12 cellular contexts compared by ENCODE assay signal in the genomic region with DNA sequence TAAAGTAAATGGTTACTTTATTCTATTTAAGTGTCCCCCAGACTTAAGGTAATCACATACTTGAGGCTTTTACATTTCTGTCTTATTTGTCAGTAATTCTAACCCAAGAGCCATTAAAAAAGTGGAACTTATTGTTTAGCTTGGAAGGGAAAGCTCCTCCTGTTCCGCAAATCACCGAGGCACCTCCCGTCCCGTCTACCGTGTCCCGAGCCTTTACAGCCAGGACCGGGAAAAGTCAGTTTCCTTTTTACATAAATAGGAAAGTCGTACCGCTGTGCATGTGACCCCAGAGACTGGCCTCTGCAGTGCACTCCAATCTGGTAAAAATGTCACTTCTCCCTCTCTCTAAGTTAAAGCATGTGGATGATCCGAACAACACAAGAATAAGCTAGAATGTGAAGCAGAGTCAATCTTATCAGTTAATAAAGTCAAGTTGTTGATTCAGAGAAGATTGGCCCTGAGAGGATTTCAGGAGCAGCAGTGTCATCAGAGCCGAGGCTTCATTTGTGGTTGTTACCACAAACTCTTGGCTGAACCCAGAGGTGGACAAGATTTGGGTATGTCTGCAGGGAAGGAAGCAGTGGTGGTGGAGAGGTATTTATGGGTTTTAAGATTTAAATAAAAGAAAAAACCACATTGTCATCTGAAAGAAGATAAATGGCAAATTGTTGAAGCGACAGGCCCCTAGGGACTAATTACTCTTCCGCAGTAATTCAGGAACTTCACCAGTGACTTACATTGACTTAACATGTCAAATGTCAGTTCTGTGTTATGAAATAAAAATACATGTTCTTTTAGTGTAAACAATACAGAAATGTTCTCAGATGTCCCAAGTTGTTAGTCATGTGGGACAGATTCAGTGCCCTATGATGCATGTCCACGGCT.
DNase-seq lines count a peak whose midpoint lies in the region; ATAC-seq and TF ChIP-seq lines count a peak whose summit lies in the region.
"Had no signal": no experiment of that assay in that cellular context is flagged by ENCODE, and none has a peak within 500 bp of the region (broad histone marks: within the 10 kb centered on the region; RNA-seq: fewer than 3 reads in every experiment).

No MANE protein-coding gene starts in this region.

- no peaks in the 10 kb centered on the region for H3K36me3 Mint-ChIP-seq in nephron progenitor cell (ENCODE audit: low read depth)

- H3K9me3 Mint-ChIP-seq in nephron progenitor cell: no peaks in the 10 kb centered on the region
- H3K9me3 Mint-ChIP-seq: neural crest cell had no signal

- ATAC-seq in HG03064 (IDR thresholded peaks at IDR 0.05; ENCODE audit: low read depth, unreplicated experiment) (peak; percentile 61), SK-N-SH treated with all-trans-retinoic acid at 6 μM for 48 hours (no peak), GM19455 (IDR thresholded peaks at IDR 0.05; ENCODE audit: unreplicated experiment) (no peak)

- H3K4me3 Mint-ChIP-seq in nephron progenitor cell: peak overlapping the region; percentile 45
- H3K4me3 Mint-ChIP-seq: neural crest cell had no signal

- DNase-seq in Daoy (ENCODE audit: low read depth) (peak; percentile 67), dermis blood vessel endothelial cell (peak; percentile 77), nephron progenitor cell (no peak), SW480 (ENCODE audit: low spot score) (no peak)
- no peak for DNase-seq in stimulated activated CD4-positive, alpha-beta T cell treated with anti-CD3 and anti-CD28 coated beads, Interleukin-12 subunit alpha, Interleukin-12 subunit beta, amount 100 ng/mL, for 4 hours
- DNase-seq: activated T-cell treated with anti-CD3 and anti-CD28 coated beads, Interleukin-2, amount 50 U/mL, for 1 hour; GOT3; SHP77 treated with DMSO at 0.1 percent for 48 hours had no signal

- H3K27ac Mint-ChIP-seq in nephron progenitor cell: peak overlapping the region; percentile 55

- peaks cover 61% of the 10 kb centered on the region for H3K4me1 Mint-ChIP-seq in nephron progenitor cell

- TF ChIP-seq CTCF in nephron progenitor cell (IDR thresholded peaks at IDR 0.05): no peak

- H3K27me3 Mint-ChIP-seq in nephron progenitor cell (ENCODE audit: low read depth, poor library complexity): peaks cover 23% of the 10 kb centered on the region

TF ChIP-seq in SK-N-SH treated with all-trans-retinoic acid at 6 μM for 48 hours, 23 proteins besides CTCF, POLR2A, EP300 and RAD21:
- TF ChIP-seq GLIS3 (CRISPR knock-in tag; IDR thresholded peaks at IDR 0.05) (no peak), ESRRG (CRISPR knock-in tag; IDR thresholded peaks at IDR 0.05) (no peak), BACH2 (CRISPR knock-in tag; IDR thresholded peaks at IDR 0.05; ENCODE audit: borderline replicate concordance) (no peak), ISL1 (CRISPR knock-in tag; IDR thresholded peaks at IDR 0.05) (no peak), PATZ1 (CRISPR knock-in tag; IDR thresholded peaks at IDR 0.05; ENCODE audit: borderline replicate concordance) (no peak), CSDC2 (CRISPR knock-in tag; IDR thresholded peaks at IDR 0.05) (no peak), ZNF70 (CRISPR knock-in tag; IDR thresholded peaks at IDR 0.05) (no peak), CREB5 (CRISPR knock-in tag; IDR thresholded peaks at IDR 0.05; ENCODE audit: low read depth) (no peak), CSRNP3 (CRISPR knock-in tag; IDR thresholded peaks at IDR 0.05) (no peak), ZFP30 (CRISPR knock-in tag; IDR thresholded peaks at IDR 0.05) (no peak), ZNF565 (CRISPR knock-in tag; conservative IDR thresholded peaks at IDR 0.05; ENCODE audit: low read depth) (no peak), TOX (CRISPR knock-in tag; IDR thresholded peaks at IDR 0.05; ENCODE audit: borderline replicate concordance) (no peak), TSHZ2 (CRISPR knock-in tag; IDR thresholded peaks at IDR 0.05) (no peak), ZC3H10 (CRISPR knock-in tag; IDR thresholded peaks at IDR 0.05) (no peak), PPARA (CRISPR knock-in tag; IDR thresholded peaks at IDR 0.05; ENCODE audit: borderline replicate concordance) (no peak)
- TF ChIP-seq, protein P1, sequence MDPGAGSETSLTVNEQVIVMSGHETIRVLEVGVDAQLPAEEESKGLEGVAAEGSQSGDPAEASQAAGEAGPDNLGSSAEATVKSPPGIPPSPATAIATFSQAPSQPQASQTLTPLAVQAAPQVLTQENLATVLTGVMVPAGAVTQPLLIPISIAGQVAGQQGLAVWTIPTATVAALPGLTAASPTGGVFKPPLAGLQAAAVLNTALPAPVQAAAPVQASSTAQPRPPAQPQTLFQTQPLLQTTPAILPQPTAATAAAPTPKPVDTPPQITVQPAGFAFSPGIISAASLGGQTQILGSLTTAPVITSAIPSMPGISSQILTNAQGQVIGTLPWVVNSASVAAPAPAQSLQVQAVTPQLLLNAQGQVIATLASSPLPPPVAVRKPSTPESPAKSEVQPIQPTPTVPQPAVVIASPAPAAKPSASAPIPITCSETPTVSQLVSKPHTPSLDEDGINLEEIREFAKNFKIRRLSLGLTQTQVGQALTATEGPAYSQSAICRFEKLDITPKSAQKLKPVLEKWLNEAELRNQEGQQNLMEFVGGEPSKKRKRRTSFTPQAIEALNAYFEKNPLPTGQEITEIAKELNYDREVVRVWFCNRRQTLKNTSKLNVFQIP (CRISPR knock-in tag; IDR thresholded peaks at IDR 0.05; ENCODE audit: borderline replicate concordance, low read depth): no peak

Comparison
In these comparisons a context has a peak if more than half of its experiments do, and no peak if none do; other contexts are left out.
1. DNase-seq: peak in Daoy (single experiment) and dermis blood vessel endothelial cell (single experiment); none in nephron progenitor cell (single experiment), SW480 (single experiment) and stimulated activated CD4-positive, alpha-beta T cell treated with anti-CD3 and anti-CD28 coated beads, Interleukin-12 subunit alpha, Interleukin-12 subunit beta, amount 100 ng/mL, for 4 hours (single experiment).